ENCODE assay signal across 20 cellular contexts in genomic region chr2:193679850-193680249, GRCh38.
"Had no signal": no experiment of that assay in that cellular context is flagged by ENCODE, and none has a peak within 500 bp of the region (broad histone marks: within the 10 kb centered on the region; RNA-seq: fewer than 3 reads in every experiment).

No MANE protein-coding gene starts in this region.

- H3K27ac Mint-ChIP-seq: activated CD4-positive, alpha-beta memory T cell treated with anti-CD3 and anti-CD28 coated beads for 36 hours; activated CD4-positive, alpha-beta T cell treated with anti-CD3 and anti-CD28 coated beads for 36 hours; activated naive CD8-positive, alpha-beta T cell treated with anti-CD3 and anti-CD28 coated beads for 36 hours; brain; endodermal cell; naive thymus-derived CD4-positive, alpha-beta T cell; stimulated activated naive B cell treated with anti-CD40 and anti-IgM and Interleukin-4, amounts not matched to agents 10 μg/mL and 1 μg/mL and 100 μg/mL, for 72 hours had no signal

- H3K27ac ChIP-seq: colonic mucosa, epithelial cell of prostate, pancreas, thyroid gland had no signal

- H3K4me1 ChIP-seq: colonic mucosa, pancreas, thyroid gland had no signal

- H3K4me1 Mint-ChIP-seq: activated CD4-positive, alpha-beta T cell treated with anti-CD3 and anti-CD28 coated beads for 36 hours; activated naive CD8-positive, alpha-beta T cell treated with anti-CD3 and anti-CD28 coated beads for 36 hours; naive thymus-derived CD4-positive, alpha-beta T cell; stimulated activated naive B cell treated with anti-CD40 and anti-IgM and Interleukin-4, amounts not matched to agents 10 μg/mL and 1 μg/mL and 100 μg/mL, for 72 hours had no signal

- H3K36me3 ChIP-seq: colonic mucosa, pancreas, thyroid gland had no signal

- H3K27me3 Mint-ChIP-seq: activated CD4-positive, alpha-beta memory T cell treated with anti-CD3 and anti-CD28 coated beads for 36 hours; activated CD4-positive, alpha-beta T cell treated with anti-CD3 and anti-CD28 coated beads for 36 hours; activated naive CD8-positive, alpha-beta T cell treated with anti-CD3 and anti-CD28 coated beads for 36 hours; brain; stimulated activated naive B cell treated with anti-CD40 and anti-IgM and Interleukin-4, amounts not matched to agents 10 μg/mL and 1 μg/mL and 100 μg/mL, for 72 hours had no signal

- DNase-seq: activated CD4-positive, alpha-beta memory T cell treated with anti-CD3 and anti-CD28 coated beads for 36 hours; activated CD4-positive, alpha-beta T cell treated with anti-CD3 and anti-CD28 coated beads for 36 hours; activated naive CD4-positive, alpha-beta T cell; activated naive CD8-positive, alpha-beta T cell treated with anti-CD3 and anti-CD28 coated beads for 36 hours; amygdala; central memory CD4-positive, alpha-beta T cell; colonic mucosa; endodermal cell; foreskin fibroblast; left cardiac atrium; mesenchymal stem cell; mucosa of descending colon; naive thymus-derived CD4-positive, alpha-beta T cell; pancreas; stimulated activated CD4-positive, alpha-beta T cell treated with anti-CD3 and anti-CD28 coated beads, Interleukin-4, amount 100 ng/mL, for 4 hours; stimulated activated naive B cell treated with anti-CD40 and anti-IgM and Interleukin-4, amounts not matched to agents 10 μg/mL and 1 μg/mL and 100 μg/mL, for 72 hours; thyroid gland had no signal

- H3K36me3 Mint-ChIP-seq: activated CD4-positive, alpha-beta memory T cell treated with anti-CD3 and anti-CD28 coated beads for 36 hours; activated naive CD8-positive, alpha-beta T cell treated with anti-CD3 and anti-CD28 coated beads for 36 hours; brain; naive thymus-derived CD4-positive, alpha-beta T cell; stimulated activated naive B cell treated with anti-CD40 and anti-IgM and Interleukin-4, amounts not matched to agents 10 μg/mL and 1 μg/mL and 100 μg/mL, for 72 hours had no signal

- H3K27me3 ChIP-seq: colonic mucosa, pancreas, thyroid gland had no signal

- H3K9me3 Mint-ChIP-seq: activated CD4-positive, alpha-beta memory T cell treated with anti-CD3 and anti-CD28 coated beads for 36 hours; activated naive CD8-positive, alpha-beta T cell treated with anti-CD3 and anti-CD28 coated beads for 36 hours; stimulated activated naive B cell treated with anti-CD40 and anti-IgM and Interleukin-4, amounts not matched to agents 10 μg/mL and 1 μg/mL and 100 μg/mL, for 72 hours had no signal

- H3K4me3 ChIP-seq: colonic mucosa, mucosa of descending colon, pancreas, thyroid gland had no signal

- H3K9me3 ChIP-seq: colonic mucosa, mucosa of descending colon, pancreas, thyroid gland had no signal

- H3K4me3 Mint-ChIP-seq: activated CD4-positive, alpha-beta memory T cell treated with anti-CD3 and anti-CD28 coated beads for 36 hours; activated CD4-positive, alpha-beta T cell treated with anti-CD3 and anti-CD28 coated beads for 36 hours; activated naive CD8-positive, alpha-beta T cell treated with anti-CD3 and anti-CD28 coated beads for 36 hours; brain; endodermal cell; naive thymus-derived CD4-positive, alpha-beta T cell; stimulated activated naive B cell treated with anti-CD40 and anti-IgM and Interleukin-4, amounts not matched to agents 10 μg/mL and 1 μg/mL and 100 μg/mL, for 72 hours had no signal

- ATAC-seq: activated CD4-positive, alpha-beta T cell treated with anti-CD3 and anti-CD28 coated beads for 36 hours; left cardiac atrium; mucosa of descending colon; naive thymus-derived CD4-positive, alpha-beta T cell; pancreas; sciatic nerve had no signal
